12 cellular contexts compared by ENCODE assay signal in genomic region chr16:3174618-3175148, GRCh38. TPM values are rescaled to one million over a fixed set of nuclear protein-coding genes. Genes with fewer than 3 reads are reported as not detected.
A peak's percentile ranks its signal among the peaks of the same experiment; 100 is the strongest.
DNase-seq lines count a peak whose midpoint lies in the region; ATAC-seq, FAIRE-seq and TF ChIP-seq lines count a peak whose summit lies in the region.
"Had no signal": no experiment of that assay in that cellular context is flagged by ENCODE, and none has a peak within 500 bp of the region (broad histone marks: within the 10 kb centered on the region; RNA-seq: fewer than 3 reads in every experiment).

No MANE protein-coding gene starts in this region.

- intact Hi-C loops in OCI-LY7 (cut with micrococcal nuclease; ENCODE audit: unreplicated experiment) (no loop called here), sigmoid colon (cut with DNase I) (no loop called here)

- H3K9me3 ChIP-seq in SK-N-SH = no peaks in the 10 kb centered on the region
- no peaks in the 10 kb centered on the region for H3K9me3 ChIP-seq in OCI-LY7 (ENCODE audit: low read length)
- no peaks in the 10 kb centered on the region for H3K9me3 ChIP-seq in H1 (ENCODE audit: insufficient read depth in 2 of 2, low read depth in 1 of 2, low read length in 1 of 2)
- H3K9me3 ChIP-seq in sigmoid colon = no peaks in the 10 kb centered on the region
- H3K9me3 ChIP-seq in SJCRH30 (replicated peaks) = no peaks in the 10 kb centered on the region
- H3K9me3 ChIP-seq: left lung, tibial artery had no signal

- H3K27me3 ChIP-seq in SK-N-SH (ENCODE audit: insufficient read depth) = peaks cover 93% of the 10 kb centered on the region
- H3K27me3 ChIP-seq in H1 (replicated peaks in 1 of 4; ENCODE audit: control insufficient read depth in 3 of 4, extremely low read depth in 1 of 4, insufficient read depth in 3 of 4, low read length in 3 of 4) = peaks cover 0 to 21% (median 14%) of the 10 kb centered on the region in 4 experiments; a peak in 5 of 7 replicates
- peaks cover 69 to 100% (median 95%) of the 10 kb centered on the region in 3 donors for H3K27me3 ChIP-seq in sigmoid colon
- H3K27me3 ChIP-seq in SJCRH30 = no peaks in the 10 kb centered on the region

- no TSS peak for BruUV-seq in OCI-LY7 (replicated peaks; lab: Mats Ljungman, UMichigan)

- no peak overlapping the region for H3K4ac ChIP-seq in H1 (replicated peaks; ENCODE audit: insufficient read length, low read depth, low read length)

- H3K36me3 ChIP-seq in SK-N-SH (replicated peaks in 1 of 2; ENCODE audit: control insufficient read depth in 1 of 2, insufficient read depth in 2 of 2, low read length in 1 of 2) (no peaks in the 10 kb centered on the region), OCI-LY7 (ENCODE audit: insufficient read depth, low read length) (no peaks in the 10 kb centered on the region), H1 (ENCODE audit: control insufficient read depth in 2 of 4, insufficient read depth in 4 of 4, low read length in 3 of 4) (no peaks in the 10 kb centered on the region), sigmoid colon (no peaks in the 10 kb centered on the region), SJCRH30 (no peaks in the 10 kb centered on the region)
- H3K36me3 ChIP-seq: left lung, tibial artery had no signal

- POLR2A ChIA-PET in SK-N-SH (lab: Yijun Ruan, JAX) (no interaction called here), OCI-LY7 (lab: Charles Lee) (interaction anchor here (0.9 kb wide), 1 partner anchor 109 kb away, joined by 3 read pairs; no protein-coding TSS in a partner anchor), H1 (lab: Charles Lee; ENCODE audit: partially characterized antibody) (interaction anchor here (0.9 to 5.1 kb wide), 7 partner anchors 9 to 76 kb away, joined by 3 to 28 read pairs (median 6); partner anchors contain the start of gene ZNF213)

- no peak overlapping the region for H2BK12ac ChIP-seq in H1 (ENCODE audit: low read depth, low read length)

- no peaks in the 10 kb centered on the region for H3K79me1 ChIP-seq in H1 (ENCODE audit: low read depth, low read length)

- DNase-seq in SK-N-SH (no peak), OCI-LY7 (ENCODE audit: low spot score) (no peak), H1 (ENCODE audit: low read depth in 1 of 2, low spot score in 2 of 2) (no peak), sigmoid colon (peak; percentile 36), SJCRH30 (no peak), NCI-H446 (lab: John Stamatoyannopoulos, UW) (no peak)
- DNase-seq: GOT3, left lung, T-helper 9 cell, tibial artery had no signal

- H2AFZ ChIP-seq in SK-N-SH (ENCODE audit: low read depth) (no peak overlapping the region), OCI-LY7 (ENCODE audit: low read length) (peak overlapping the region; percentile 89; the same call in 1 of the 2 replicates), H1 (ENCODE audit: low read length) (no peak overlapping the region)

- TF ChIP-seq EP300 in SK-N-SH (IDR thresholded peaks at IDR 0.05; ENCODE audit: borderline replicate concordance in 1 of 2, low read depth in 1 of 2, low read length in 1 of 2) = no peak
- no peak for TF ChIP-seq EP300 in H1 (IDR thresholded peaks at IDR 0.05; ENCODE audit: borderline replicate concordance in 1 of 2, low read depth in 2 of 2, low read length in 2 of 2)
- TF ChIP-seq EP300 in sigmoid colon (IDR thresholded peaks at IDR 0.05) = no peak

- CTCF ChIA-PET in SK-N-SH (lab: Yijun Ruan, JAX) = interaction anchor here (1.0 to 1.6 kb wide), 4 partner anchors 9 to 116 kb away, joined by 3 to 8 read pairs (median 4); no protein-coding TSS in a partner anchor
- CTCF ChIA-PET in OCI-LY7 (lab: Charles Lee; ENCODE audit: unreplicated experiment) = no interaction called here
- CTCF ChIA-PET in H1 (lab: Charles Lee; ENCODE audit: partially characterized antibody) = interaction anchor here (0.6 to 4.7 kb wide), 15 partner anchors 9 to 784 kb away, joined by 3 to 25 read pairs (median 4); no protein-coding TSS in a partner anchor

- no peak; the same call in 1 of the 2 replicates for TF ChIP-seq CTCF in SK-N-SH (IDR thresholded peaks at IDR 0.05)
- no peak; the same call in 1 of the 2 replicates for TF ChIP-seq CTCF in OCI-LY7 (conservative IDR thresholded peaks at IDR 0.05; ENCODE audit: low read length)
- no peak for TF ChIP-seq CTCF in H1 (IDR thresholded peaks at IDR 0.05; ENCODE audit: control extremely low read depth in 1 of 3, insufficient read depth in 1 of 3, low read depth in 1 of 3, low read length in 3 of 3)
- TF ChIP-seq CTCF in sigmoid colon (IDR thresholded peaks at IDR 0.05) = no peak

- H3K27ac ChIP-seq in SK-N-SH (ENCODE audit: low read depth in 2 of 2, low read length in 1 of 2) (no peak overlapping the region), OCI-LY7 (ENCODE audit: low read depth, low read length, poor library complexity, severe bottlenecking) (no peak overlapping the region), H1 (ENCODE audit: low read depth, low read length) (no peak overlapping the region), sigmoid colon (no peak overlapping the region), SJCRH30 (no peak overlapping the region)
- H3K27ac ChIP-seq: left lung, tibial artery had no signal

- no peaks in the 10 kb centered on the region for H3K79me2 ChIP-seq in SK-N-SH (ENCODE audit: insufficient read depth)
- H3K79me2 ChIP-seq in OCI-LY7 (ENCODE audit: insufficient read depth, low read depth, low read length) = no peaks in the 10 kb centered on the region
- H3K79me2 ChIP-seq in H1 (ENCODE audit: control insufficient read depth in 1 of 2, insufficient read depth in 2 of 2, low read length in 2 of 2) = no peaks in the 10 kb centered on the region

- H4K20me1 ChIP-seq in SK-N-SH (ENCODE audit: insufficient read depth) (no peaks in the 10 kb centered on the region), OCI-LY7 (ENCODE audit: insufficient read depth, low read length) (no peaks in the 10 kb centered on the region), H1 (replicated peaks in 1 of 2; ENCODE audit: control insufficient read depth in 1 of 2, insufficient read depth in 2 of 2, low read length in 2 of 2) (no peaks in the 10 kb centered on the region)

- H3K4me3 ChIP-seq in SK-N-SH (ENCODE audit: low read depth in 2 of 2, low read length in 1 of 2) = peak overlapping the region; percentile 35 to 55; a peak in 3 of 4 replicates
- H3K4me3 ChIP-seq in OCI-LY7 (ENCODE audit: low read depth, low read length, poor library complexity, severe bottlenecking) = no peak overlapping the region
- peak overlapping the region; percentile 34 to 71 (median 44); a peak in 6 of 8 replicates for H3K4me3 ChIP-seq in H1 (ENCODE audit: extremely low read depth in 1 of 4, insufficient read depth in 2 of 4, low read depth in 3 of 4, low read length in 4 of 4)
- no peak overlapping the region for H3K4me3 ChIP-seq in sigmoid colon
- no peak overlapping the region for H3K4me3 ChIP-seq in SJCRH30
- H3K4me3 ChIP-seq: left lung, tibial artery had no signal

- WGBS in SK-N-SH (ENCODE audit: low lambda C conversion rate) = 44% methylated on average over 16 of the region's 28 CpGs
- 29% methylated on average over 20 of the region's 28 CpGs; no CpG with 5 or more reads in 1 of the 2 experiments for WGBS in H1 (ENCODE audit: extremely low coverage in 1 of 2, insufficient coverage in 1 of 2, insufficient read length in 1 of 2, insufficient replicate concordance in 2 of 2, low coverage in 1 of 2, low lambda C conversion rate in 2 of 2, missing lambda C conversion rate in 1 of 2), 2 experiments
- 21 to 30% methylated on average over 28 of the region's 28 CpGs for WGBS in sigmoid colon, 2 donors

- 0 out of 2 replicates have a peak overlapping the region, but pooled peaks have one; percentile 67 for H3K4me2 ChIP-seq in SK-N-SH
- H3K4me2 ChIP-seq in OCI-LY7 (ENCODE audit: low read length) = peak overlapping the region; percentile 72
- peak overlapping the region; percentile 77 to 81 for H3K4me2 ChIP-seq in H1 (ENCODE audit: insufficient read depth in 1 of 2, low read depth in 2 of 2, low read length in 2 of 2)

- H3K9ac ChIP-seq in SK-N-SH (no peak overlapping the region), H1 (replicated peaks in 1 of 4; ENCODE audit: extremely low read depth in 1 of 4, low read depth in 3 of 4, low read length in 3 of 4) (no peak overlapping the region)

- ATAC-seq in SK-N-SH treated with all-trans-retinoic acid at 6 μM for 48 hours (no peak), HG02870 (IDR thresholded peaks at IDR 0.05; ENCODE audit: unreplicated experiment) (no peak)
- ATAC-seq: left lung had no signal

- FAIRE-seq in H1 (lab: Jason Lieb, UNC) = no peak

- H3K9me2 ChIP-seq in SK-N-SH (no peaks in the 10 kb centered on the region), OCI-LY7 (ENCODE audit: insufficient read depth, low read length) (no peaks in the 10 kb centered on the region)

- no peak overlapping the region for H3K23ac ChIP-seq in H1 (ENCODE audit: insufficient read length)

- no peak overlapping the region for H2AK5ac ChIP-seq in H1 (ENCODE audit: low read depth, low read length)

- no peak overlapping the region for H3K14ac ChIP-seq in H1 (ENCODE audit: insufficient read length)

- H4K8ac ChIP-seq in H1 (ENCODE audit: extremely low read depth, insufficient read depth, low read length) = no peak overlapping the region

- H3K4me1 ChIP-seq in SK-N-SH (ENCODE audit: control insufficient read depth in 1 of 2, insufficient read depth in 2 of 2, low read depth in 1 of 2, low read length in 1 of 2) (peaks cover 0 to 5% of the 10 kb centered on the region in 2 experiments; a peak in 1 of 4 replicates), OCI-LY7 (ENCODE audit: insufficient read depth, low read length, poor library complexity, severe bottlenecking) (peaks cover 13% of the 10 kb centered on the region), H1 (replicated peaks in 1 of 4; ENCODE audit: control insufficient read depth in 3 of 4, insufficient read depth in 4 of 4, low read length in 3 of 4) (peaks cover 0 to 10% (median 5%) of the 10 kb centered on the region in 4 experiments; a peak in 5 of 7 replicates), sigmoid colon (peaks cover 0 to 34% (median 19%) of the 10 kb centered on the region in 4 donors), SJCRH30 (peaks cover 6% of the 10 kb centered on the region)

- no peak overlapping the region for H2BK15ac ChIP-seq in H1 (ENCODE audit: low read length)

- no peak overlapping the region for H2BK120ac ChIP-seq in H1 (replicated peaks; ENCODE audit: low read depth, low read length)

- TF ChIP-seq POLR2A in H1 (IDR thresholded peaks at IDR 0.05; ENCODE audit: control extremely low read depth in 1 of 2, low read depth in 2 of 2, low read length in 2 of 2) (no peak), sigmoid colon (IDR thresholded peaks at IDR 0.05) (no peak)

- H2BK20ac ChIP-seq in H1 (ENCODE audit: low read length) = no peak overlapping the region

- no peak overlapping the region for H4K5ac ChIP-seq in H1 (ENCODE audit: insufficient read length, low read depth, low read length)

- H3K18ac ChIP-seq in H1 (ENCODE audit: extremely low read depth, low read length) = peak overlapping the region; percentile 36

- H4K91ac ChIP-seq in H1 (replicated peaks; ENCODE audit: insufficient read length, low read length) = no peak overlapping the region

- H3K56ac ChIP-seq in H1 (replicated peaks; ENCODE audit: insufficient read length, low read depth, low read length) = no peak overlapping the region

- TF ChIP-seq RAD21 in SK-N-SH (IDR thresholded peaks at IDR 0.05; ENCODE audit: low read length) = no peak
- TF ChIP-seq RAD21 in H1 (IDR thresholded peaks at IDR 0.05 in 1 of 2, conservative IDR thresholded peaks at IDR 0.05 in 1 of 2; ENCODE audit: low read depth in 2 of 2, low read length in 2 of 2) = no peak

- H2BK5ac ChIP-seq in H1 (ENCODE audit: low read depth, low read length) = no peak overlapping the region

- H3F3A ChIP-seq in SK-N-SH (replicated peaks; ENCODE audit: insufficient read depth) = peaks cover 12% of the 10 kb centered on the region

- peaks cover 26% of the 10 kb centered on the region; the same call in 1 of the 2 replicates for H3K23me2 ChIP-seq in H1 (ENCODE audit: low read depth, low read length)

RNA-seq across cellular contexts. Expression of gene OR1F1, which starts 13.3 kb away (rescaled TPM):
- polyA plus RNA-seq in SK-N-SH (2012; rRNA removed) (0.54 and 0.71 TPM in 2 replicates), H1 (2011; rRNA removed) (0.93 and 1.2 TPM in 2 replicates), sigmoid colon (not detected)
- polyA plus RNA-seq in SK-N-SH (2012; cell fraction: cytosol; rRNA removed) = 0.21 and 0.23 TPM in 2 replicates
- 0.67 and 1.3 TPM in 2 replicates for polyA plus RNA-seq in SK-N-SH (2012; cell fraction: nucleus; rRNA removed)
- total RNA-seq in OCI-LY7 (2014; rRNA removed; shearing (Covaris generic)) = not detected in 2 replicates
- total RNA-seq in OCI-LY7 (2022) (not detected in 2 replicates), sigmoid colon (not detected)
- 0.48 and 0.52 TPM in 2 replicates for total RNA-seq in H1 (2021; fragmentation: NEBNext Ultra II Directional; extraction: Animal tissue kit (Norgen Biotek cat#: 25700))
- 0.40 TPM for polyA plus RNA-seq in H1 (2011; cell fraction: cytosol; rRNA removed)
- polyA plus RNA-seq in H1 (2011; cell fraction: nucleus; rRNA removed) = 0.87 TPM
- polyA plus RNA-seq in H1 (2012, experiment 1 of 2) = 0.40 to 0.48 TPM (median 0.42 TPM) in 3 of 4 replicates, not detected in the other
- not detected for polyA plus RNA-seq in H1 (2012, experiment 2 of 2)
- 0.41 TPM for polyA plus RNA-seq in H1 (2013, experiment 1 of 2)
- polyA plus RNA-seq in H1 (2013, experiment 2 of 2) = 0.35 TPM
- polyA minus RNA-seq in H1 (2011; rRNA and poly(A)+ RNA removed) = 0.82 and 2.6 TPM in 2 replicates
- not detected for polyA minus RNA-seq in H1 (2011; cell fraction: cytosol; rRNA and poly(A)+ RNA removed)
- not detected for polyA minus RNA-seq in H1 (2011; cell fraction: nucleus; rRNA and poly(A)+ RNA removed)
- 0.47 TPM in 1 of 2 replicates, not detected in the other for total RNA-seq in SJCRH30 (2014; rRNA removed; shearing (Covaris generic))
- total RNA-seq: left lung had no signal

RNA-seq across cellular contexts. Expression of gene ZNF213, which starts 39.9 kb away (rescaled TPM):
- polyA plus RNA-seq in SK-N-SH (2012; rRNA removed) (0.83 and 1.1 TPM in 2 replicates), H1 (2011; rRNA removed) (1.6 and 3.8 TPM in 2 replicates), sigmoid colon (10 to 100 TPM in 1 of 3 donors, 1 to 10 TPM in 2; 7.2 to 11.3 (median 7.2) TPM)
- polyA plus RNA-seq in SK-N-SH (2012; cell fraction: cytosol; rRNA removed) = 0.55 and 0.92 TPM in 2 replicates
- polyA plus RNA-seq in SK-N-SH (2012; cell fraction: nucleus; rRNA removed) = 1.4 and 2.5 TPM in 2 replicates
- 3.4 and 4.8 TPM in 2 replicates for total RNA-seq in OCI-LY7 (2014; rRNA removed; shearing (Covaris generic))
- total RNA-seq in OCI-LY7 (2022) (8.5 and 9.1 TPM in 2 replicates), sigmoid colon (10 to 100 TPM in 1 of 4 donors, 1 to 10 TPM in 3; 2.6 to 10.5 (median 5.0) TPM)
- total RNA-seq in H1 (2021; fragmentation: NEBNext Ultra II Directional; extraction: Animal tissue kit (Norgen Biotek cat#: 25700)) = 6.9 and 7.3 TPM in 2 replicates
- 1.6 TPM for polyA plus RNA-seq in H1 (2011; cell fraction: cytosol; rRNA removed)
- polyA plus RNA-seq in H1 (2011; cell fraction: nucleus; rRNA removed) = 3.9 TPM
- 6.0 to 8.4 TPM (median 8.4 TPM) in 4 replicates for polyA plus RNA-seq in H1 (2012, experiment 1 of 2)
- 7.1 TPM for polyA plus RNA-seq in H1 (2012, experiment 2 of 2)
- polyA plus RNA-seq in H1 (2013, experiment 1 of 2) = 6.2 TPM
- polyA plus RNA-seq in H1 (2013, experiment 2 of 2) = 6.1 TPM
- 1.2 and 1.4 TPM in 2 replicates for polyA minus RNA-seq in H1 (2011; rRNA and poly(A)+ RNA removed)
- 4.2 TPM for polyA minus RNA-seq in H1 (2011; cell fraction: cytosol; rRNA and poly(A)+ RNA removed)
- polyA minus RNA-seq in H1 (2011; cell fraction: nucleus; rRNA and poly(A)+ RNA removed) = 3.9 TPM
- 2.5 and 3.0 TPM in 2 replicates for total RNA-seq in SJCRH30 (2014; rRNA removed; shearing (Covaris generic))

Comparison
In these comparisons a context has a peak if more than half of its experiments do, and no peak if none do; other contexts are left out.
1. H3K4me3 ChIP-seq: peak in SK-N-SH (2 of 2) and H1 (4 of 4); none in OCI-LY7 (single experiment), sigmoid colon (0 of 4) and SJCRH30 (single experiment).
2. Peak in every context shown above with its lines, with median percentiles within 50 percentile points of each other: H3K4me2 ChIP-seq.